27 cellular contexts compared by ENCODE assay signal in genomic region chr4:73770917-73771316, GRCh38. TPM values are rescaled to one million over a fixed set of nuclear protein-coding genes. Genes with fewer than 3 reads are reported as not detected.
A peak's percentile ranks its signal among the peaks of the same experiment; 100 is the strongest.
DNase-seq lines count a peak whose midpoint lies in the region; ATAC-seq, FAIRE-seq and TF ChIP-seq lines count a peak whose summit lies in the region.
"Had no signal": no experiment of that assay in that cellular context is flagged by ENCODE, and none has a peak within 500 bp of the region (broad histone marks: within the 10 kb centered on the region; RNA-seq: fewer than 3 reads in every experiment).

No MANE protein-coding gene starts in this region.

- no peaks in the 10 kb centered on the region for H3K27me3 Mint-ChIP-seq in effector memory CD8-positive, alpha-beta T cell
- H3K27me3 Mint-ChIP-seq: activated CD4-positive, alpha-beta T cell treated with anti-CD3 and anti-CD28 coated beads, Interleukin-2, amount 10 ng/mL, durations not matched to agents 24 days and 14 days; B cell had no signal

- no peaks in the 10 kb centered on the region for H3K79me1 ChIP-seq in trophoblast cell (ENCODE audit: low read length)

- no peak overlapping the region for H3K4me2 ChIP-seq in trophoblast cell (ENCODE audit: low read length)

- H3K4me1 ChIP-seq in pancreas (peaks cover 0 to 15% (median 6%) of the 10 kb centered on the region in 3 donors), trophoblast cell (ENCODE audit: control insufficient read depth in 1 of 2, insufficient read depth in 2 of 2, low read length in 2 of 2) (no peaks in the 10 kb centered on the region), adrenal gland (replicated peaks in 1 of 2) (peaks cover 3 to 4% of the 10 kb centered on the region in 2 donors)

- no peak overlapping the region for H4K91ac ChIP-seq in trophoblast cell (ENCODE audit: low read depth, low read length)

- FAIRE-seq in pancreas (lab: Jason Lieb, UNC), result no peak
- FAIRE-seq: G401.6 had no signal

- peak; percentile 100 for ATAC-seq in pancreas
- no peak for ATAC-seq in effector memory CD8-positive, alpha-beta T cell (replicated peaks)
- ATAC-seq: gastrocnemius medialis had no signal

- TF ChIP-seq CTCF in pancreas (IDR thresholded peaks at IDR 0.05), result no peak
- no peak for TF ChIP-seq CTCF in adrenal gland (IDR thresholded peaks at IDR 0.05)

- peaks cover 4 to 14% of the 10 kb centered on the region in 2 donors for H3K9me3 Mint-ChIP-seq in effector memory CD8-positive, alpha-beta T cell
- H3K9me3 Mint-ChIP-seq: activated CD4-positive, alpha-beta T cell treated with anti-CD3 and anti-CD28 coated beads, Interleukin-2, amount 10 ng/mL, durations not matched to agents 24 days and 14 days; mesothelial cell of epicardium had no signal

- no peak overlapping the region for H3K9ac ChIP-seq in trophoblast cell (ENCODE audit: low read length)

- H3K9me3 ChIP-seq in pancreas (no peaks in the 10 kb centered on the region), trophoblast cell (ENCODE audit: insufficient read depth, low read depth, low read length) (no peaks in the 10 kb centered on the region), adrenal gland (replicated peaks in 1 of 3) (no peaks in the 10 kb centered on the region)
- H3K9me3 ChIP-seq: gastrocnemius medialis, spleen, vagina had no signal

- no peak overlapping the region for H3K4me3 ChIP-seq in pancreas
- no peak overlapping the region for H3K4me3 ChIP-seq in trophoblast cell (ENCODE audit: low read depth, low read length)
- no peak overlapping the region for H3K4me3 ChIP-seq in adrenal gland
- H3K4me3 ChIP-seq: gastrocnemius medialis, spleen, vagina had no signal

- no peak overlapping the region for H4K8ac ChIP-seq in trophoblast cell (ENCODE audit: low read depth, low read length)

- no peak overlapping the region for H3K23ac ChIP-seq in trophoblast cell (ENCODE audit: low read length)

- TF ChIP-seq POLR2A in adrenal gland (IDR thresholded peaks at IDR 0.05), result no peak

- H3K4me1 Mint-ChIP-seq in effector memory CD8-positive, alpha-beta T cell (ENCODE audit: low read depth in 2 of 2), result no peaks in the 10 kb centered on the region
- H3K4me1 Mint-ChIP-seq: activated CD4-positive, alpha-beta T cell treated with anti-CD3 and anti-CD28 coated beads, Interleukin-2, amount 10 ng/mL, durations not matched to agents 24 days and 14 days; B cell had no signal

- H2AFZ ChIP-seq in trophoblast cell (ENCODE audit: insufficient read depth, low read length, poor library complexity), result no peak overlapping the region

- H2BK12ac ChIP-seq in trophoblast cell (ENCODE audit: low read length), result no peak overlapping the region

- H3K27me3 ChIP-seq in pancreas (no peaks in the 10 kb centered on the region), trophoblast cell (ENCODE audit: insufficient read depth, low read length) (no peaks in the 10 kb centered on the region), adrenal gland (no peaks in the 10 kb centered on the region)
- H3K27me3 ChIP-seq: gastrocnemius medialis, spleen, vagina had no signal

- no peak overlapping the region for H4K12ac ChIP-seq in trophoblast cell (ENCODE audit: low read depth, low read length)

- DNase-seq in NCI-H2081 (lab: John Stamatoyannopoulos, UW), result peak; percentile 55 to 85
- no peak for DNase-seq in NCI-H2081 treated with DMSO at 0.1 percent for 48 hours (lab: John Stamatoyannopoulos, UW)
- DNase-seq in NCI-H2107 (lab: John Stamatoyannopoulos, UW), result peak; percentile 53
- DNase-seq in SHP77 (lab: John Stamatoyannopoulos, UW), result peak; percentile 34 to 73
- peak; percentile 69 to 84 (median 78) for DNase-seq in pancreas
- DNase-seq in effector memory CD8-positive, alpha-beta T cell, result no peak
- DNase-seq in trophoblast cell, result no peak
- no peak for DNase-seq in adrenal gland
- DNase-seq: activated CD4-positive, alpha-beta T cell treated with anti-CD3 and anti-CD28 coated beads, Interleukin-2, amount 10 ng/mL, durations not matched to agents 24 days and 14 days; activated gamma-delta T cell treated with Interleukin-2 at 50 U/mL for 16 hours; activated T-cell treated with anti-CD3 and anti-CD28 coated beads for 4 hours; amygdala; caudate nucleus; erythroblast; gastrocnemius medialis; H7; NCI-H446; SIG-M5; spleen; stimulated activated CD8-positive, alpha-beta memory T cell treated with anti-CD3 and anti-CD28 coated beads, Interleukin-4, amount 100 ng/mL, for 48 hours; substantia nigra; T-helper 1 cell had no signal

- no peak overlapping the region for H3K27ac ChIP-seq in pancreas
- H3K27ac ChIP-seq in trophoblast cell (ENCODE audit: low read depth, low read length), result no peak overlapping the region
- no peak overlapping the region for H3K27ac ChIP-seq in adrenal gland
- H3K27ac ChIP-seq: gastrocnemius medialis, spleen, vagina had no signal

- no peak overlapping the region for H3K27ac Mint-ChIP-seq in effector memory CD8-positive, alpha-beta T cell
- H3K27ac Mint-ChIP-seq: activated CD4-positive, alpha-beta T cell treated with anti-CD3 and anti-CD28 coated beads, Interleukin-2, amount 10 ng/mL, durations not matched to agents 24 days and 14 days; B cell; mesothelial cell of epicardium had no signal

- no peaks in the 10 kb centered on the region for H3K79me2 ChIP-seq in trophoblast cell (ENCODE audit: control insufficient read depth, insufficient read depth, low read length, poor library complexity)

- H2BK120ac ChIP-seq in trophoblast cell (ENCODE audit: insufficient read depth, low read length, poor library complexity), result no peak overlapping the region

- no peak overlapping the region for H3K14ac ChIP-seq in trophoblast cell (ENCODE audit: low read length)

- intact Hi-C loops in pancreas (cut with DNase I), result no loop called here
- intact Hi-C loops in adrenal gland (cut with DNase I), result no loop called here

- 13 to 25% methylated on average over 2 of the region's 2 CpGs for WGBS in pancreas, 2 donors
- no CpG with 5 or more reads among the region's 2 CpGs for WGBS in trophoblast cell (ENCODE audit: extremely low coverage, insufficient coverage, insufficient read length)
- WGBS in adrenal gland, 4 donors, result 71 to 86% (median 79%) methylated on average over 2 of the region's 2 CpGs

- no peaks in the 10 kb centered on the region for H3K36me3 Mint-ChIP-seq in effector memory CD8-positive, alpha-beta T cell (ENCODE audit: insufficient read depth)
- H3K36me3 Mint-ChIP-seq: mesothelial cell of epicardium had no signal

- no peak overlapping the region for H3K18ac ChIP-seq in trophoblast cell (ENCODE audit: low read length)

- H3K36me3 ChIP-seq in pancreas (no peaks in the 10 kb centered on the region), trophoblast cell (ENCODE audit: control insufficient read depth in 1 of 2, insufficient read depth in 2 of 2, low read length in 2 of 2) (no peaks in the 10 kb centered on the region), adrenal gland (replicated peaks in 1 of 2) (no peaks in the 10 kb centered on the region)
- H3K36me3 ChIP-seq: gastrocnemius medialis, spleen, vagina had no signal

- no peak overlapping the region for H3K4me3 Mint-ChIP-seq in effector memory CD8-positive, alpha-beta T cell
- H3K4me3 Mint-ChIP-seq: activated CD4-positive, alpha-beta T cell treated with anti-CD3 and anti-CD28 coated beads, Interleukin-2, amount 10 ng/mL, durations not matched to agents 24 days and 14 days; B cell; mesothelial cell of epicardium had no signal

- H2AK5ac ChIP-seq in trophoblast cell (ENCODE audit: low read length), result no peak overlapping the region

- H3K4ac ChIP-seq in trophoblast cell (ENCODE audit: low read depth, low read length), result no peak overlapping the region

- H2BK5ac ChIP-seq in trophoblast cell (ENCODE audit: low read depth, low read length, poor library complexity), result no peak overlapping the region

RNA-seq across cellular contexts. Expression of gene CXCL8, which starts 30.5 kb away (rescaled TPM):
- total RNA-seq in pancreas (10 to 100 TPM in 2 of 6 donors, 1 to 10 TPM in 2, under 1 TPM in 2; 0.37 to 43.2 (median 2.9) TPM), adrenal gland (1 to 10 TPM in 7 of 8 donors, under 1 TPM in 1; 0.52 to 3.1 (median 1.6) TPM)
- polyA plus RNA-seq in pancreas (10 to 100 TPM in 1 of 2 donors, 1 to 10 TPM in 1; 1.9 to 13.6 TPM), adrenal gland (1 to 10 TPM; 1.9 to 3.4 (median 2.1) TPM)
- polyA plus RNA-seq in trophoblast cell (2013), result not detected in 2 replicates
- total RNA-seq: H7 had no signal
- polyA plus RNA-seq: neural cell had no signal

Comparison
In these comparisons a context has a peak if more than half of its experiments do, and no peak if none do; other contexts are left out.
1. DNase-seq: peak in NCI-H2081 (2 of 2), NCI-H2107 (single experiment), SHP77 (2 of 2) and pancreas (6 of 6); none in NCI-H2081 treated with DMSO at 0.1 percent for 48 hours (single experiment), effector memory CD8-positive, alpha-beta T cell (0 of 3), trophoblast cell (0 of 2) and adrenal gland (0 of 7).